In the genomic region with DNA sequence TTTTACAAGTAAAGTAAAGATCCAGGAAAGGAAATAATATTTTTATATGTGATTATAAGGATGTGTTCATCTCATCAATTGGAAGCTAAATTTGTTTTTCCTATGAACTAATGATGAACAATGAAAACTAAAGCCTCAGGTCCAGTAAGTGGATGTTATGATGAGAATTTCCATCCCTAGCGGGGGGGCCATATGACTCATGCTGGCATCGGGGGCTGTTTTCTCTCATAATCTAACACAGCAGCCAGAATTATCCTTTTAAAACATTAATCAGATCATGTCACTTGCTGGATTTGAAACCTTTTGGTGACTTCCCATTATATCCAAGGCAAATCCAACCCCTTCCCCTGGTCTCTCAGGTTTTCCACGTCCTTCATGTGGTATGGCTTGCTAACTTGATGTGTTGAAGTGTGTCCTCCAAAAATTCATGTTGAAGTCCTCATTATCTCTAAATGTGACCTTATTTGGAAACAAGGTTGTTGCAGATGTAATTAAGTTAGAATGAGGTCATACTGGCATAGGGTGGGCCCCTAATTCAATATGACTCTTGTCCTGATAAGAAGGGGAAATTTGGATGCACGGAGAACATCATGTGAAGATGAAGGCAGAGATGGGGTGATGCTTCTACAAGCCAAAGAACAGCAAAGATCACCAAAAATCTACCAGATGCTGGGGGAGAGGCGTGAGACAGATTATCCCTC, we compare ENCODE assay signal across 14 cellular contexts.
"Had no signal": no experiment of that assay in that cellular context is flagged by ENCODE, and none has a peak within 500 bp of the region (broad histone marks: within the 10 kb centered on the region; RNA-seq: fewer than 3 reads in every experiment).

No MANE protein-coding gene starts in this region.

- H3K27me3 ChIP-seq: esophagus muscularis mucosa, foreskin keratinocyte, vagina had no signal

- H3K36me3 ChIP-seq: esophagus muscularis mucosa, vagina had no signal

- DNase-seq: activated CD4-positive, alpha-beta memory T cell treated with anti-CD3 and anti-CD28 coated beads for 36 hours; activated CD4-positive, alpha-beta T cell treated with anti-CD3 and anti-CD28 coated beads for 36 hours; activated CD8-positive, alpha-beta memory T cell treated with anti-CD3 and anti-CD28 coated beads, Interleukin-2, amount 10 ng/mL, durations not matched to agents 7 days and 5 days; activated effector memory CD4-positive, alpha-beta T cell treated with anti-CD3 and anti-CD28 coated beads, Interleukin-2, amount 50 U/mL, for 16 hours; activated T-cell treated with anti-CD3 and anti-CD28 coated beads, Interleukin-2, amount 50 U/mL, for 24 hours; cerebellar nuclear complex; foreskin keratinocyte; nucleus accumbens; stimulated activated CD4-positive, alpha-beta T cell treated with anti-CD3 and anti-CD28 coated beads, Interleukin-2, amount 100 ng/mL, for 48 hours; T-helper 2 cell had no signal

- H3K4me3 ChIP-seq: esophagus muscularis mucosa, vagina had no signal

- H3K4me1 ChIP-seq: esophagus muscularis mucosa, foreskin keratinocyte, vagina had no signal

- H3K9me3 ChIP-seq: esophagus muscularis mucosa, vagina had no signal

- H3K27ac ChIP-seq: esophagus muscularis mucosa, foreskin keratinocyte, vagina had no signal

- ATAC-seq: activated CD4-positive, alpha-beta T cell treated with anti-CD3 and anti-CD28 coated beads for 36 hours; activated CD8-positive, alpha-beta memory T cell treated with anti-CD3 and anti-CD28 coated beads, Interleukin-2, amount 10 ng/mL, durations not matched to agents 7 days and 5 days; activated naive CD4-positive, alpha-beta T cell treated with anti-CD3 and anti-CD28 coated beads, Interleukin-2, amount 50 U/mL, for 72 hours; foreskin keratinocyte; stimulated activated memory B cell treated with anti-CD40 and anti-IgM and Interleukin-4, amounts not matched to agents 10 μg/mL and 1 μg/mL and 100 μg/mL, for 72 hours had no signal
